14 cellular contexts compared by ENCODE assay signal in the genomic region with DNA sequence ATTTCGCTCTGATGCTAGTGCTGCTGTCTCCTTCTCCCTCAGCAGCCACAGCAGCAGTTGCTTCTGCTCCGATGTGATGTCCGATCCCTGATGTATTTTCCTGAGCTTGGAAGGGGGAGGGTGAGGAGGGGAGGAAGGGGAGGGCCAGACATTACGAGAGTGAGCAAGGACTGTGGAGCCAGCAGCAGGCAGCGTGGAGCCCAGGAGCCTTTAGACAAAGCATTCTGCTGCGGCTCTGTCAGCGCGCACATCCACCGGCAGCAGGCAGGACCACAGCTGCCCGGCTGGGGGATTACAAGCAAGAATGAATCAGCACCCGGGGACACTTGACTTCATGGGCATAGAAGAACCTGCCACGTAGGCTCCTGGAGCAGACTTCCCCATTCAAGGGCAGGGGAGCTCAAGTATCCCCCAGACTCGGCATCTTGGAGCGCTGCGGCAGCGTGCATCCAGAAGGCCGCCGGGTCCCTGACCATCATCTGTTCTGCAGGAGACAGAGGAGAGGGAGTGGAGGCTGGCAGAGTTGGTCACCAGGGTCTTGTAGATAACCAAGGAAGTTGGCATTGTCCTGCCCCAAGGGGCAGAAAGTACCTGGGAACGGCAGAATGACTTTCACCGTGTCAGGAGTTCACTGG.
DNase-seq lines count a peak whose midpoint lies in the region; ATAC-seq and TF ChIP-seq lines count a peak whose summit lies in the region.
"Had no signal": no experiment of that assay in that cellular context is flagged by ENCODE, and none has a peak within 500 bp of the region (broad histone marks: within the 10 kb centered on the region; RNA-seq: fewer than 3 reads in every experiment).

No MANE protein-coding gene starts in this region.

- H3K9ac ChIP-seq in stomach smooth muscle (ENCODE audit: low read length in 2 of 2), result peak overlapping the region; percentile 21 to 47

- no peak for ATAC-seq in lung (ENCODE audit: insufficient read depth, low FRiP score)

- peak overlapping the region; percentile 36 to 37 for H3K27ac ChIP-seq in lung (ENCODE audit: low read depth in 1 of 2, low read length in 1 of 2)
- peak overlapping the region; percentile 53 for H3K27ac ChIP-seq in stomach smooth muscle (ENCODE audit: low read length)
- H3K27ac ChIP-seq: psoas muscle had no signal

- H3K4me1 Mint-ChIP-seq in dendritic cell treated with granulocyte-macrophage colony-stimulating factor and Interleukin-4, amounts not matched to agents 40 ng/mL and 50 ng/mL, for 4 days (ENCODE audit: low read depth), result peaks cover 36% of the 10 kb centered on the region
- H3K4me1 Mint-ChIP-seq in mesothelial cell of epicardium, result peaks cover 1% of the 10 kb centered on the region

- H3K4me3 ChIP-seq in lung (no peak overlapping the region), stomach smooth muscle (ENCODE audit: low read length in 2 of 2) (no peak overlapping the region)
- H3K4me3 ChIP-seq: GM12878, psoas muscle had no signal

- H3K27ac Mint-ChIP-seq in dendritic cell treated with granulocyte-macrophage colony-stimulating factor and Interleukin-4, amounts not matched to agents 40 ng/mL and 50 ng/mL, for 4 days, result peak overlapping the region; percentile 4
- no peak overlapping the region for H3K27ac Mint-ChIP-seq in mesothelial cell of epicardium

- H3K27me3 ChIP-seq in lung (ENCODE audit: control insufficient read depth, insufficient read depth) (no peaks in the 10 kb centered on the region), stomach smooth muscle (ENCODE audit: control insufficient read depth in 1 of 2, insufficient read depth in 2 of 2, low read length in 2 of 2) (no peaks in the 10 kb centered on the region)

- H3K9me3 ChIP-seq in lung (ENCODE audit: control insufficient read depth in 2 of 2, insufficient read depth in 1 of 2, low read length in 1 of 2) (no peaks in the 10 kb centered on the region), stomach smooth muscle (ENCODE audit: control insufficient read depth in 2 of 2, low read length in 2 of 2) (no peaks in the 10 kb centered on the region)
- H3K9me3 ChIP-seq: psoas muscle had no signal

- no peaks in the 10 kb centered on the region for H3K9me3 Mint-ChIP-seq in dendritic cell treated with granulocyte-macrophage colony-stimulating factor and Interleukin-4, amounts not matched to agents 40 ng/mL and 50 ng/mL, for 4 days
- no peaks in the 10 kb centered on the region for H3K9me3 Mint-ChIP-seq in mesothelial cell of epicardium

- H3K36me3 ChIP-seq in lung (ENCODE audit: control insufficient read depth in 2 of 2, insufficient read depth in 2 of 2, low read length in 2 of 2) (peaks cover 10 to 54% of the 10 kb centered on the region in 2 donors), stomach smooth muscle (ENCODE audit: control insufficient read depth in 2 of 2, insufficient read depth in 2 of 2, low read length in 2 of 2) (peaks cover 45 to 58% of the 10 kb centered on the region in 2 donors)

- TF ChIP-seq CTCF in lung (IDR thresholded peaks at IDR 0.05; ENCODE audit: control extremely low read depth, extremely low read depth), result no peak
- TF ChIP-seq CTCF in mesothelial cell of epicardium (IDR thresholded peaks at IDR 0.05; ENCODE audit: unreplicated experiment), result no peak

- H3K27me3 Mint-ChIP-seq in dendritic cell treated with granulocyte-macrophage colony-stimulating factor and Interleukin-4, amounts not matched to agents 40 ng/mL and 50 ng/mL, for 4 days, result no peaks in the 10 kb centered on the region
- no peaks in the 10 kb centered on the region for H3K27me3 Mint-ChIP-seq in mesothelial cell of epicardium (ENCODE audit: low read depth)

- intact Hi-C loops in dendritic cell treated with granulocyte-macrophage colony-stimulating factor and Interleukin-4, amounts not matched to agents 40 ng/mL and 50 ng/mL, for 4 days (cut with micrococcal nuclease), result no loop called here

- WGBS in lung, 2 donors, result 71 to 75% methylated on average over 20 of the region's 20 CpGs

- H3K36me3 Mint-ChIP-seq in dendritic cell treated with granulocyte-macrophage colony-stimulating factor and Interleukin-4, amounts not matched to agents 40 ng/mL and 50 ng/mL, for 4 days (ENCODE audit: low read depth), result peaks cover 91% of the 10 kb centered on the region
- H3K36me3 Mint-ChIP-seq in mesothelial cell of epicardium, result peaks cover 17% of the 10 kb centered on the region

- DNase-seq in NCI-H524 treated with DMSO at 0.1 percent for 48 hours (lab: John Stamatoyannopoulos, UW) (peak; percentile 47), lung (ENCODE audit: low spot score) (no peak), mesothelial cell of epicardium (ENCODE audit: low spot score in 2 of 2, unreplicated experiment in 2 of 2) (no peak), KBM-7 (no peak), HCEC 1CT (no peak)
- DNase-seq: cortex of kidney; GOT3; NCI-H2081; psoas muscle; stimulated activated CD4-positive, alpha-beta T cell treated with anti-CD3 and anti-CD28 coated beads, Interleukin-4, amount 100 ng/mL, for 24 hours; stimulated activated naive CD4-positive, alpha-beta T cell had no signal

- peaks cover 3 to 11% of the 10 kb centered on the region in 2 donors for H3K4me1 ChIP-seq in lung (ENCODE audit: control insufficient read depth in 2 of 2, insufficient read depth in 2 of 2, low read length in 2 of 2)
- H3K4me1 ChIP-seq in stomach smooth muscle (ENCODE audit: control insufficient read depth, insufficient read depth, low read length), result peaks cover 67% of the 10 kb centered on the region

- H3K4me3 Mint-ChIP-seq in dendritic cell treated with granulocyte-macrophage colony-stimulating factor and Interleukin-4, amounts not matched to agents 40 ng/mL and 50 ng/mL, for 4 days, result no peak overlapping the region
- H3K4me3 Mint-ChIP-seq in mesothelial cell of epicardium, result no peak overlapping the region

- in situ Hi-C loops in KBM-7 (cut with MboI; ENCODE audit: low pct_unique_long_range_greater_than_20kb, low sequenced_read_pairs), result no loop called here
